8 cellular contexts compared by ENCODE assay signal in the genomic region with DNA sequence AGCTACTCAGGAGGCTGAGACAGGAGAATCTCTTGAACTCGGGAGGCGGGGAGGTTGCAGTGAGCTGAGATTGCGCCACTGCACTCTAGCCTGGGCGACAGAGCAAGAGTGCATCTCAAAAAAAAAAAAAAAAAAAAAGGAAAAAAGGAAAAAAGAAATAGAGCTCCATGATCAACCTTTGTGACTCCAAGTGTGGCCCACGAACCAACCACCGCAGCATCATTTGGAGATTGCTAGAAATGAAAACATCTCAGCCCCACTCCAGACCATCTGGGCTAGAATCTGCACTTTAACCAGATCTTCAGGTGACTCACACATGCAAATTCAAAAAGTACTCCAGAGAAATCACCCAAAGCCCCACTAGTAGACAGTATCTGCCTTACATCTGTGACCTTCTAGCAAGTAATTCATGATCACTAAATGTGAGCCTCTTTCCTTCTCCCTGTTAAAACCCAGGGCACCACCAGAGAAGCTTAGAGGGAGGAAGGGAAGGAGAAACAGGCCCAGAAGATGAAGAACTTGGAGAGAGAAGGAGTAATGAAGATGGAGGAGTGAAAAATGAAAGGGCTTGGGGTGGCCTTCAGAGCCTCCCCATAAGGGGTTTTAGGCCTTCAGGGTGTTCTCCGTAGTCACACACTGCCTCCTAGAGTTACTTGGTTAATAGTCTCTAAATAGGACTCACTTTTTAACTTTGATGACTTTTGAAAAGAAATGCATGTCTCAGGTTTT.
DNase-seq lines count a peak whose midpoint lies in the region; ATAC-seq and TF ChIP-seq lines count a peak whose summit lies in the region.

No MANE protein-coding gene starts in this region.

- WGBS in right cardiac atrium, result 92% methylated on average over 7 of the region's 7 CpGs
- 45 to 85% methylated on average over 2 to 7 of the region's 7 CpGs for WGBS in transverse colon (ENCODE audit: low coverage in 1 of 2), 2 donors

- no peak overlapping the region for H2AFZ ChIP-seq in MM.1S (ENCODE audit: low read length)

- no peak overlapping the region for H3K9ac ChIP-seq in MM.1S (ENCODE audit: low read length)

- H3K9me2 ChIP-seq in MM.1S (replicated peaks; ENCODE audit: insufficient read depth, low read length), result no peaks in the 10 kb centered on the region

- ATAC-seq in right cardiac atrium (peak; percentile 64 to 68), HG02763 (IDR thresholded peaks at IDR 0.05; ENCODE audit: unreplicated experiment) (no peak)

- in situ Hi-C loops in transverse colon (cut with MboI; ENCODE audit: low pct_ligation_motif_present in 1 of 4, low pct_unique_long_range_greater_than_20kb in 1 of 4, low sequenced_read_pairs in 3 of 4), result loop anchor here in 2 of 4 donors (25.0 kb wide), 1 partner anchor 142 kb away; no protein-coding TSS in a partner anchor

- H3K4me2 ChIP-seq in MM.1S (ENCODE audit: low read depth, low read length), result no peak overlapping the region

- H3K4me3 ChIP-seq in MM.1S (ENCODE audit: low read length) (no peak overlapping the region), right cardiac atrium (ENCODE audit: low read length) (no peak overlapping the region), transverse colon (no peak overlapping the region)

- H3K79me2 ChIP-seq in MM.1S (ENCODE audit: low read length), result no peaks in the 10 kb centered on the region

- H3K27ac ChIP-seq in MM.1S (ENCODE audit: low read length) (no peak overlapping the region), right cardiac atrium (ENCODE audit: low read length) (no peak overlapping the region), transverse colon (no peak overlapping the region)

- no peak for TF ChIP-seq EP300 in transverse colon (IDR thresholded peaks at IDR 0.05; ENCODE audit: low read depth)

- no peaks in the 10 kb centered on the region for H3K9me3 ChIP-seq in MM.1S (replicated peaks; ENCODE audit: insufficient read depth, low read length)
- H3K9me3 ChIP-seq in right cardiac atrium (ENCODE audit: control insufficient read depth, low read length), result no peaks in the 10 kb centered on the region
- H3K9me3 ChIP-seq in transverse colon, result no peaks in the 10 kb centered on the region

- intact Hi-C loops in right cardiac atrium (cut with DNase I), result no loop called here
- intact Hi-C loops in transverse colon (cut with DNase I; ENCODE audit: low total_unique reads), result no loop called here

- peak; percentile 34 for DNase-seq in stimulated activated CD4-positive, alpha-beta T cell treated with anti-CD3 and anti-CD28 coated beads, Interleukin-15, amount 100 ng/mL, for 24 hours
- DNase-seq in stimulated activated CD4-positive, alpha-beta T cell treated with anti-CD3 and anti-CD28 coated beads, Interleukin-4, amount 100 ng/mL, for 1 hour, result no peak
- peak; percentile 63 for DNase-seq in MM.1S
- DNase-seq in activated T-cell treated with anti-CD3 and anti-CD28 coated beads, Interleukin-2, amount 50 U/mL, for 48 hours, result peak; percentile 49 to 51
- no peak for DNase-seq in right cardiac atrium
- DNase-seq in transverse colon, result no peak
- no peak for DNase-seq in NCI-H510A (lab: John Stamatoyannopoulos, UW)

- TF ChIP-seq CTCF in MM.1S (IDR thresholded peaks at IDR 0.05; ENCODE audit: low read length), result peak; percentile 50
- peak in 4 of 5 experiments; percentile 19 to 36 (median 25) for TF ChIP-seq CTCF in transverse colon (IDR thresholded peaks at IDR 0.05)

- H3K27me3 ChIP-seq in MM.1S (replicated peaks; ENCODE audit: insufficient read depth, low read length) (no peaks in the 10 kb centered on the region), right cardiac atrium (ENCODE audit: control insufficient read depth, insufficient read depth) (no peaks in the 10 kb centered on the region), transverse colon (no peaks in the 10 kb centered on the region)

- H3K4me1 ChIP-seq in MM.1S (ENCODE audit: low read length) (no peaks in the 10 kb centered on the region), right cardiac atrium (ENCODE audit: control insufficient read depth, insufficient read depth, low read length) (no peaks in the 10 kb centered on the region), transverse colon (peaks cover 0 to 23% (median 8%) of the 10 kb centered on the region in 4 donors)

- no peaks in the 10 kb centered on the region for H3F3A ChIP-seq in MM.1S (ENCODE audit: insufficient read depth, low read length)

- H3K36me3 ChIP-seq in MM.1S (replicated peaks; ENCODE audit: insufficient read depth, low read length) (no peaks in the 10 kb centered on the region), transverse colon (no peaks in the 10 kb centered on the region)

- no peaks in the 10 kb centered on the region for H4K20me1 ChIP-seq in MM.1S (ENCODE audit: insufficient read depth, low read length)

- no peak for TF ChIP-seq POLR2A in transverse colon (IDR thresholded peaks at IDR 0.05)

Comparison
In these comparisons a context has a peak if more than half of its experiments do, and no peak if none do; other contexts are left out.
1. DNase-seq: peak in stimulated activated CD4-positive, alpha-beta T cell treated with anti-CD3 and anti-CD28 coated beads, Interleukin-15, amount 100 ng/mL, for 24 hours (single experiment), MM.1S (single experiment) and activated T-cell treated with anti-CD3 and anti-CD28 coated beads, Interleukin-2, amount 50 U/mL, for 48 hours (2 of 2); none in stimulated activated CD4-positive, alpha-beta T cell treated with anti-CD3 and anti-CD28 coated beads, Interleukin-4, amount 100 ng/mL, for 1 hour (single experiment), right cardiac atrium (0 of 3), transverse colon (single experiment) and NCI-H510A (single experiment).